In the genomic region with DNA sequence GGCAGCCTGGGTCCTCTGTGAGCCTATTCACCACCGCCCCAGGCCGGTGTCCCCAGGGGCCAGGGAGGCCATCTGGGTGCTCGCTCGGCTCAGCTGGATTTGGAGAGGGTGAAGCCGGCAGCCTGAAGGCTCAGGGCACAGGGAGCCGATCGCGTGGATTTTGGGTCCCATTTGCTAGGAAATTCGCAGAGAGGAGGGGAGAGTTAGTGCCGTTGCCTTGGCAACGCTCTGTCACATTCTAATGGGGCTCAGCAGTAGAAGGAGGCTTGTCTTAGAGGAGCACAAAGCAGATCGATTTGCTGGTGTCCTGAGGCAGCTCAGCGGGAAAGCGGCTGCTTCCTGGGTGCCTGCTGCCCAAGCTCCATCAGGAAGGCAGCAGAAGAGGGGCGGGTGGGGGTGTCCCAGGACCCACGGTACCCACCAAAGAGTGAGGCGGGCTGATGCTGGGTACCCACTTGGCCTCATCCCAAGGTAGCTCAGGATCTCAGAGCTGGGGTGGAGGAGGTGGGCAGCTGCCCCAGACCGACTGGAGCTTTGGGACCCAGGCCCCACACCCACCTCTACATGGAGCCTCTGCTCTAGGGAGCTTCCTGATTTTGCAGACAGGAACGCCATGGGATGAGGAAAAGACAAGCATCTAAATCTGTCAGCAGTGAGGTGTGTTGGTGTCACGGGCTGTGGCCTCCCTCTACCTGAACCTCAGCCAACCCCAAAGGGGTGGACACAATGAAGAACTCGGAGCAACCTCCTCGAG, we compare ENCODE assay signal across 1 cellular context.
TF ChIP-seq lines count a peak whose summit lies in the region.

No MANE protein-coding gene starts in this region.

TF ChIP-seq in HepG2, 621 proteins besides CTCF, POLR2A, EP300 and RAD21:
- TF ChIP-seq, protein P1, sequence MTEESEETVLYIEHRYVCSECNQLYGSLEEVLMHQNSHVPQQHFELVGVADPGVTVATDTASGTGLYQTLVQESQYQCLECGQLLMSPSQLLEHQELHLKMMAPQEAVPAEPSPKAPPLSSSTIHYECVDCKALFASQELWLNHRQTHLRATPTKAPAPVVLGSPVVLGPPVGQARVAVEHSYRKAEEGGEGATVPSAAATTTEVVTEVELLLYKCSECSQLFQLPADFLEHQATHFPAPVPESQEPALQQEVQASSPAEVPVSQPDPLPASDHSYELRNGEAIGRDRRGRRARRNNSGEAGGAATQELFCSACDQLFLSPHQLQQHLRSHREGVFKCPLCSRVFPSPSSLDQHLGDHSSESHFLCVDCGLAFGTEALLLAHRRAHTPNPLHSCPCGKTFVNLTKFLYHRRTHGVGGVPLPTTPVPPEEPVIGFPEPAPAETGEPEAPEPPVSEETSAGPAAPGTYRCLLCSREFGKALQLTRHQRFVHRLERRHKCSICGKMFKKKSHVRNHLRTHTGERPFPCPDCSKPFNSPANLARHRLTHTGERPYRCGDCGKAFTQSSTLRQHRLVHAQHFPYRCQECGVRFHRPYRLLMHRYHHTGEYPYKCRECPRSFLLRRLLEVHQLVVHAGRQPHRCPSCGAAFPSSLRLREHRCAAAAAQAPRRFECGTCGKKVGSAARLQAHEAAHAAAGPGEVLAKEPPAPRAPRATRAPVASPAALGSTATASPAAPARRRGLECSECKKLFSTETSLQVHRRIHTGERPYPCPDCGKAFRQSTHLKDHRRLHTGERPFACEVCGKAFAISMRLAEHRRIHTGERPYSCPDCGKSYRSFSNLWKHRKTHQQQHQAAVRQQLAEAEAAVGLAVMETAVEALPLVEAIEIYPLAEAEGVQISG (CRISPR knock-in tag; IDR thresholded peaks at IDR 0.05) = no peak
- no peak for TF ChIP-seq ZNF383 (CRISPR knock-in tag; IDR thresholded peaks at IDR 0.05; ENCODE audit: borderline replicate concordance)
- no peak for TF ChIP-seq ZNF296 (CRISPR knock-in tag; conservative IDR thresholded peaks at IDR 0.05)
- no peak for TF ChIP-seq DNMT3B (CRISPR knock-in tag; conservative IDR thresholded peaks at IDR 0.05)
- no peak for TF ChIP-seq ZNF7 (CRISPR knock-in tag; IDR thresholded peaks at IDR 0.05)
- no peak for TF ChIP-seq POLR2G (IDR thresholded peaks at IDR 0.05; ENCODE audit: low read depth, low read length)
- TF ChIP-seq, protein P2, sequence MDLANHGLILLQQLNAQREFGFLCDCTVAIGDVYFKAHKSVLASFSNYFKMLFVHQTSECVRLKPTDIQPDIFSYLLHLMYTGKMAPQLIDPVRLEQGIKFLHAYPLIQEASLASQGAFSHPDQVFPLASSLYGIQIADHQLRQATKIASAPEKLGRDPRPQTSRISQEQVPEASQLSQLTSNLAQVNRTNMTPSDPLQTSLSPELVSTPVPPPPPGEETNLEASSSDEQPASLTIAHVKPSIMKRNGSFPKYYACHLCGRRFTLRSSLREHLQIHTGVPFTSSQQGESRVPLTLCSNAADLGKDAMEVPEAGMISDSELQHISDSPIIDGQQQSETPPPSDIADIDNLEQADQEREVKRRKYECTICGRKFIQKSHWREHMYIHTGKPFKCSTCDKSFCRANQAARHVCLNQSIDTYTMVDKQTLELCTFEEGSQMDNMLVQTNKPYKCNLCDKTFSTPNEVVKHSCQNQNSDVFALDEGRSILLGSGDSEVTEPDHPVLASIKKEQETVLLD (CRISPR knock-in tag; IDR thresholded peaks at IDR 0.05; ENCODE audit: low read depth) = no peak
- no peak for TF ChIP-seq ZNF839 (CRISPR knock-in tag; IDR thresholded peaks at IDR 0.05; ENCODE audit: borderline replicate concordance)
- TF ChIP-seq, protein P3, sequence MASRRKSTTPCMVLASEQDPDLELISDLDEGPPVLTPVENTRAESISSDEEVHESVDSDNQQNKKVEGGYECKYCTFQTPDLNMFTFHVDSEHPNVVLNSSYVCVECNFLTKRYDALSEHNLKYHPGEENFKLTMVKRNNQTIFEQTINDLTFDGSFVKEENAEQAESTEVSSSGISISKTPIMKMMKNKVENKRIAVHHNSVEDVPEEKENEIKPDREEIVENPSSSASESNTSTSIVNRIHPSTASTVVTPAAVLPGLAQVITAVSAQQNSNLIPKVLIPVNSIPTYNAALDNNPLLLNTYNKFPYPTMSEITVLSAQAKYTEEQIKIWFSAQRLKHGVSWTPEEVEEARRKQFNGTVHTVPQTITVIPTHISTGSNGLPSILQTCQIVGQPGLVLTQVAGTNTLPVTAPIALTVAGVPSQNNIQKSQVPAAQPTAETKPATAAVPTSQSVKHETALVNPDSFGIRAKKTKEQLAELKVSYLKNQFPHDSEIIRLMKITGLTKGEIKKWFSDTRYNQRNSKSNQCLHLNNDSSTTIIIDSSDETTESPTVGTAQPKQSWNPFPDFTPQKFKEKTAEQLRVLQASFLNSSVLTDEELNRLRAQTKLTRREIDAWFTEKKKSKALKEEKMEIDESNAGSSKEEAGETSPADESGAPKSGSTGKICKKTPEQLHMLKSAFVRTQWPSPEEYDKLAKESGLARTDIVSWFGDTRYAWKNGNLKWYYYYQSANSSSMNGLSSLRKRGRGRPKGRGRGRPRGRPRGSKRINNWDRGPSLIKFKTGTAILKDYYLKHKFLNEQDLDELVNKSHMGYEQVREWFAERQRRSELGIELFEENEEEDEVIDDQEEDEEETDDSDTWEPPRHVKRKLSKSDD (CRISPR knock-in tag; IDR thresholded peaks at IDR 0.05; ENCODE audit: low read depth) = no peak
- no peak for TF ChIP-seq ZNF816 (CRISPR knock-in tag; IDR thresholded peaks at IDR 0.05; ENCODE audit: borderline replicate concordance)
- TF ChIP-seq BHLHE40 (IDR thresholded peaks at IDR 0.05; ENCODE audit: low read length) = no peak
